16 cellular contexts compared by ENCODE assay signal in genomic region chr3:172285844-172286243, GRCh38.
DNase-seq lines count a peak whose midpoint lies in the region; ATAC-seq, FAIRE-seq and TF ChIP-seq lines count a peak whose summit lies in the region.
"Had no signal": no experiment of that assay in that cellular context is flagged by ENCODE, and none has a peak within 500 bp of the region (broad histone marks: within the 10 kb centered on the region; RNA-seq: fewer than 3 reads in every experiment).

No MANE protein-coding gene starts in this region.

- no peak overlapping the region for H3K4me3 ChIP-seq in AG10803 (ENCODE audit: low read length)
- no peak overlapping the region for H3K4me3 ChIP-seq in cardiac fibroblast (replicated peaks in 1 of 2; ENCODE audit: low read depth in 2 of 2, low read length in 2 of 2)
- H3K4me3 ChIP-seq: testis had no signal

- ATAC-seq in HG02642 (IDR thresholded peaks at IDR 0.05; ENCODE audit: poor library complexity, unreplicated experiment): no peak
- no peak for ATAC-seq in stimulated activated memory B cell treated with anti-CD40 and anti-IgM and Interleukin-4, amounts not matched to agents 10 μg/mL and 1 μg/mL and 100 μg/mL, for 72 hours
- ATAC-seq: activated CD8-positive, alpha-beta memory T cell treated with anti-CD3 and anti-CD28 coated beads, Interleukin-2, amount 10 ng/mL, durations not matched to agents 7 days and 5 days; esophagus mucosa had no signal

- H3K4me3 Mint-ChIP-seq in nephron: no peak overlapping the region
- no peak overlapping the region for H3K4me3 Mint-ChIP-seq in stimulated activated memory B cell treated with anti-CD40 and anti-IgM and Interleukin-4, amounts not matched to agents 10 μg/mL and 1 μg/mL and 100 μg/mL, for 72 hours
- H3K4me3 Mint-ChIP-seq: activated B cell treated with CpG ODN at 0.5 μM for 24 hours; activated CD8-positive, alpha-beta memory T cell treated with anti-CD3 and anti-CD28 coated beads, Interleukin-2, amount 10 ng/mL, durations not matched to agents 7 days and 5 days; activated naive CD4-positive, alpha-beta T cell treated with anti-CD3 and anti-CD28 coated beads, Interleukin-2, amount 50 U/mL, for 24 hours had no signal

- peak; percentile 83 for DNase-seq in AG10803 (ENCODE audit: low read depth)
- DNase-seq in HTR-8/SVneo (ENCODE audit: insufficient read length, low spot score): peak; percentile 41
- peak; percentile 38 to 59 for DNase-seq in cardiac fibroblast (ENCODE audit: low read depth in 2 of 2)
- DNase-seq in DMS153 (lab: John Stamatoyannopoulos, UW): no peak
- no peak for DNase-seq in effector CD8-positive, alpha-beta T cell (lab: John Stamatoyannopoulos, UW)
- DNase-seq: activated B cell treated with CpG ODN at 0.5 μM for 24 hours; activated CD8-positive, alpha-beta memory T cell treated with anti-CD3 and anti-CD28 coated beads, Interleukin-2, amount 10 ng/mL, durations not matched to agents 7 days and 5 days; mesendoderm; NCI-H2227 treated with DMSO at 0.1 percent for 48 hours; testis had no signal

- no peaks in the 10 kb centered on the region for H3K9me3 Mint-ChIP-seq in nephron
- H3K9me3 Mint-ChIP-seq in stimulated activated memory B cell treated with anti-CD40 and anti-IgM and Interleukin-4, amounts not matched to agents 10 μg/mL and 1 μg/mL and 100 μg/mL, for 72 hours: no peaks in the 10 kb centered on the region
- H3K9me3 Mint-ChIP-seq: activated B cell treated with CpG ODN at 0.5 μM for 24 hours; activated naive CD4-positive, alpha-beta T cell treated with anti-CD3 and anti-CD28 coated beads, Interleukin-2, amount 50 U/mL, for 24 hours; CD14-positive monocyte had no signal

- TF ChIP-seq CTCF in AG10803 (conservative IDR thresholded peaks at IDR 0.05; ENCODE audit: low read length) (no peak), cardiac fibroblast (IDR thresholded peaks at IDR 0.05; ENCODE audit: low read depth, low read length) (no peak), nephron (IDR thresholded peaks at IDR 0.05; ENCODE audit: unreplicated experiment in 3 of 3) (no peak)

- H3K4me1 Mint-ChIP-seq in nephron: peaks cover 27% of the 10 kb centered on the region
- peaks cover 7% of the 10 kb centered on the region for H3K4me1 Mint-ChIP-seq in stimulated activated memory B cell treated with anti-CD40 and anti-IgM and Interleukin-4, amounts not matched to agents 10 μg/mL and 1 μg/mL and 100 μg/mL, for 72 hours

- FAIRE-seq in HTR-8/SVneo (lab: Jason Lieb, UNC): no peak

- no peaks in the 10 kb centered on the region for H3K27me3 Mint-ChIP-seq in nephron (ENCODE audit: low read depth)
- H3K27me3 Mint-ChIP-seq in stimulated activated memory B cell treated with anti-CD40 and anti-IgM and Interleukin-4, amounts not matched to agents 10 μg/mL and 1 μg/mL and 100 μg/mL, for 72 hours: no peaks in the 10 kb centered on the region
- H3K27me3 Mint-ChIP-seq: activated B cell treated with CpG ODN at 0.5 μM for 24 hours; activated CD8-positive, alpha-beta memory T cell treated with anti-CD3 and anti-CD28 coated beads, Interleukin-2, amount 10 ng/mL, durations not matched to agents 7 days and 5 days; activated naive CD4-positive, alpha-beta T cell treated with anti-CD3 and anti-CD28 coated beads, Interleukin-2, amount 50 U/mL, for 24 hours had no signal

- peak overlapping the region in 2 of 3 experiments; percentile 24 to 25 for H3K27ac Mint-ChIP-seq in nephron
- no peak overlapping the region for H3K27ac Mint-ChIP-seq in stimulated activated memory B cell treated with anti-CD40 and anti-IgM and Interleukin-4, amounts not matched to agents 10 μg/mL and 1 μg/mL and 100 μg/mL, for 72 hours
- H3K27ac Mint-ChIP-seq: activated B cell treated with CpG ODN at 0.5 μM for 24 hours; activated CD8-positive, alpha-beta memory T cell treated with anti-CD3 and anti-CD28 coated beads, Interleukin-2, amount 10 ng/mL, durations not matched to agents 7 days and 5 days; activated naive CD4-positive, alpha-beta T cell treated with anti-CD3 and anti-CD28 coated beads, Interleukin-2, amount 50 U/mL, for 24 hours had no signal

- H3K36me3 Mint-ChIP-seq in nephron (ENCODE audit: low read depth): peaks cover 74% of the 10 kb centered on the region
- peaks cover 36% of the 10 kb centered on the region for H3K36me3 Mint-ChIP-seq in stimulated activated memory B cell treated with anti-CD40 and anti-IgM and Interleukin-4, amounts not matched to agents 10 μg/mL and 1 μg/mL and 100 μg/mL, for 72 hours

Comparison
In these comparisons a context has a peak if more than half of its experiments do, and no peak if none do; other contexts are left out.
1. DNase-seq: peak in AG10803 (single experiment), HTR-8/SVneo (single experiment) and cardiac fibroblast (2 of 2); none in DMS153 (single experiment) and effector CD8-positive, alpha-beta T cell (single experiment).